ENCODE assay signal across 1 cellular context in genomic region chr21:43703068-43703880, GRCh38.
TF ChIP-seq lines count a peak whose summit lies in the region.

No MANE protein-coding gene starts in this region.

TF ChIP-seq in HepG2, 621 proteins besides CTCF, POLR2A, EP300 and RAD21 (continued from another document and continues in another):
- TF ChIP-seq ZNF580 (CRISPR knock-in tag; IDR thresholded peaks at IDR 0.05; ENCODE audit: borderline replicate concordance, low read depth) (peak; percentile 72; the same call in 1 of the 2 replicates), ZNF781 (CRISPR knock-in tag; IDR thresholded peaks at IDR 0.05; ENCODE audit: borderline replicate concordance, not compliant biosample characterization) (peak; percentile 74), SOX6 (IDR thresholded peaks at IDR 0.05) (no peak), SOX6 (CRISPR knock-in tag; IDR thresholded peaks at IDR 0.05) (peak; percentile 27; the same call in 1 of the 2 replicates), PHF21A (CRISPR knock-in tag; IDR thresholded peaks at IDR 0.05) (peak; percentile 49; the same call in 1 of the 2 replicates), ZNF264 (CRISPR knock-in tag; IDR thresholded peaks at IDR 0.05) (0 out of 2 replicates have a peak, but pooled peaks have one; percentile 51), ZNF331 (CRISPR knock-in tag; IDR thresholded peaks at IDR 0.05) (no peak), ZBTB7A (CRISPR knock-in tag; IDR thresholded peaks at IDR 0.05) (no peak), HOMEZ (CRISPR knock-in tag; IDR thresholded peaks at IDR 0.05; ENCODE audit: low read depth) (0 out of 2 replicates have a peak, but pooled peaks have one; percentile 3), ZNF766 (CRISPR knock-in tag; IDR thresholded peaks at IDR 0.05; ENCODE audit: borderline replicate concordance) (no peak), ZNF747 (CRISPR knock-in tag; IDR thresholded peaks at IDR 0.05; ENCODE audit: borderline replicate concordance) (no peak), ZNF33A (CRISPR knock-in tag; IDR thresholded peaks at IDR 0.05; ENCODE audit: borderline replicate concordance) (no peak), NR2F6 (IDR thresholded peaks at IDR 0.05) (peak; percentile 13; the same call in 1 of the 2 replicates), NR2F6 (CRISPR knock-in tag; IDR thresholded peaks at IDR 0.05) (no peak), HNF4A (CRISPR knock-in tag; IDR thresholded peaks at IDR 0.05) (peak; percentile 37), ZBTB25 (CRISPR knock-in tag; IDR thresholded peaks at IDR 0.05) (no peak; the same call in 1 of the 2 replicates), SOX13 (IDR thresholded peaks at IDR 0.05) (no peak), SOX13 (CRISPR knock-in tag; conservative IDR thresholded peaks at IDR 0.05 in 1 of 2, IDR thresholded peaks at IDR 0.05 in 1 of 2) (peak in 1 of 2 experiments; percentile 7; a peak in 2 of 4 replicates), ZNF234 (CRISPR knock-in tag; conservative IDR thresholded peaks at IDR 0.05) (no peak), AHR (CRISPR knock-in tag; IDR thresholded peaks at IDR 0.05) (no peak), ZNF772 (CRISPR knock-in tag; IDR thresholded peaks at IDR 0.05) (0 out of 2 replicates have a peak, but pooled peaks have one; percentile 21), YEATS4 (CRISPR knock-in tag; IDR thresholded peaks at IDR 0.05; ENCODE audit: borderline replicate concordance) (peak; percentile 64; the same call in 1 of the 2 replicates), USF2 (IDR thresholded peaks at IDR 0.05; ENCODE audit: low read depth, low read length) (no peak), USF2 (CRISPR knock-in tag; IDR thresholded peaks at IDR 0.05; ENCODE audit: borderline replicate concordance) (no peak), ZNF839 (CRISPR knock-in tag; IDR thresholded peaks at IDR 0.05; ENCODE audit: borderline replicate concordance) (0 out of 2 replicates have a peak, but pooled peaks have one; percentile 55), SMAD1 (CRISPR knock-in tag; IDR thresholded peaks at IDR 0.05; ENCODE audit: borderline replicate concordance, low read depth) (0 out of 2 replicates have a peak, but pooled peaks have one; percentile 32), HNRNPLL (IDR thresholded peaks at IDR 0.05; ENCODE audit: low read depth, low read length, poor library complexity, severe bottlenecking) (peak; percentile 50), ZNF687 (CRISPR knock-in tag; IDR thresholded peaks at IDR 0.05) (peak; percentile 88), HBP1 (CRISPR knock-in tag; IDR thresholded peaks at IDR 0.05; ENCODE audit: low read depth) (0 out of 2 replicates have a peak, but pooled peaks have one; percentile 56), ZNF546 (CRISPR knock-in tag; conservative IDR thresholded peaks at IDR 0.05) (no peak), DRAP1 (CRISPR knock-in tag; IDR thresholded peaks at IDR 0.05) (peak; percentile 16; the same call in 1 of the 2 replicates), ZFP36 (IDR thresholded peaks at IDR 0.05; ENCODE audit: borderline replicate concordance, low read depth, low read length, partially characterized antibody) (no peak), CHD4 (IDR thresholded peaks at IDR 0.05; ENCODE audit: borderline replicate concordance, low read length) (no peak), HNRNPL (IDR thresholded peaks at IDR 0.05; ENCODE audit: low read depth, low read length) (0 out of 2 replicates have a peak, but pooled peaks have one; percentile 53), KDM1A (CRISPR knock-in tag; IDR thresholded peaks at IDR 0.05) (no peak), ZNF205 (CRISPR knock-in tag; IDR thresholded peaks at IDR 0.05) (peak; percentile 21; the same call in 1 of the 2 replicates), MEIS2 (CRISPR knock-in tag; IDR thresholded peaks at IDR 0.05) (peak; percentile 35; the same call in 1 of the 2 replicates), ZFYVE20 (CRISPR knock-in tag; IDR thresholded peaks at IDR 0.05; ENCODE audit: borderline replicate concordance, low read depth) (no peak), ARNT2 (CRISPR knock-in tag; IDR thresholded peaks at IDR 0.05; ENCODE audit: low read depth) (peak; percentile 31; the same call in 1 of the 2 replicates), PAXIP1 (CRISPR knock-in tag; conservative IDR thresholded peaks at IDR 0.05) (peak; percentile 48), MXD4 (CRISPR knock-in tag; IDR thresholded peaks at IDR 0.05) (0 out of 2 replicates have a peak, but pooled peaks have one; percentile 47), BHLHE40 (IDR thresholded peaks at IDR 0.05; ENCODE audit: low read length) (no peak), RXRB (CRISPR knock-in tag; IDR thresholded peaks at IDR 0.05; ENCODE audit: borderline replicate concordance) (0 out of 2 replicates have a peak, but pooled peaks have one; percentile 25), ZNF746 (CRISPR knock-in tag; IDR thresholded peaks at IDR 0.05) (no peak), ZNF333 (CRISPR knock-in tag; IDR thresholded peaks at IDR 0.05; ENCODE audit: borderline replicate concordance) (0 out of 2 replicates have a peak, but pooled peaks have one; percentile 13), REPIN1 (CRISPR knock-in tag; IDR thresholded peaks at IDR 0.05; ENCODE audit: borderline replicate concordance, low read depth) (no peak), KLF11 (CRISPR knock-in tag; IDR thresholded peaks at IDR 0.05) (peak; percentile 22; the same call in 1 of the 2 replicates), SIX4 (CRISPR knock-in tag; IDR thresholded peaks at IDR 0.05) (peak; percentile 41; the same call in 1 of the 2 replicates)
